In the genomic region with DNA sequence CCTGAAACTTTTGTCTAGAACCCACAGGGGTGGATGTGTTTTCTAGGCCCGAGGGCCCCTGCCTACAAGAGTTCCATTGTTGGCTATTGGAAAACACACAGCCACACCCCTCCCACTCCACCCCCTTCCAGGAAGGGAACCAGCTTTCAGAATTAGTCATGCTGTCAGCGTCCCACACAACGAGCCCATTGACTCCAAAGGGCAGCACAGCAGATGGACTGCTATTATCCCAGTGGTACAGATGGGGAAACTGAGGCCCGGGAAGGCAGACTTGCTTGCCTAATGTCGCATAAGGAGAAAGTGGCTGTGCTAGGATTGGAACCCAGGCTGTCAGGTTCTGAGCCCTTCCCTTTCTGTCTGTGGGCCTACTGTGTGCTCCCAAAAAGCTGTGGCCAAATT, we compare ENCODE assay signal across 10 cellular contexts. TPM values are rescaled to one million over a fixed set of nuclear protein-coding genes. Genes with fewer than 3 reads are reported as not detected.
A peak's percentile ranks its signal among the peaks of the same experiment; 100 is the strongest.
DNase-seq lines count a peak whose midpoint lies in the region; ATAC-seq, FAIRE-seq and TF ChIP-seq lines count a peak whose summit lies in the region.
"Had no signal": no experiment of that assay in that cellular context is flagged by ENCODE, and none has a peak within 500 bp of the region (broad histone marks: within the 10 kb centered on the region; RNA-seq: fewer than 3 reads in every experiment).

No MANE protein-coding gene starts in this region.

- no peaks in the 10 kb centered on the region for H3K79me2 ChIP-seq in keratinocyte (ENCODE audit: control insufficient read depth, insufficient read depth, low read length)
- H3K79me2 ChIP-seq in OCI-LY7 (ENCODE audit: insufficient read depth, low read depth, low read length) = no peaks in the 10 kb centered on the region

- CTCF ChIA-PET in OCI-LY7 (lab: Charles Lee; ENCODE audit: unreplicated experiment) = no interaction called here

- H3K36me3 ChIP-seq in bronchial epithelial cell (ENCODE audit: control insufficient read depth, insufficient read depth, low read length) (no peaks in the 10 kb centered on the region), keratinocyte (ENCODE audit: control insufficient read depth in 2 of 2, extremely low read depth in 1 of 2, insufficient read depth in 2 of 2, low read length in 2 of 2) (no peaks in the 10 kb centered on the region), suprapubic skin (no peaks in the 10 kb centered on the region), OCI-LY7 (ENCODE audit: insufficient read depth, low read length) (no peaks in the 10 kb centered on the region)

- H3K27ac ChIP-seq in keratinocyte (ENCODE audit: control insufficient read depth, insufficient read depth, low read length) = peak overlapping the region; percentile 80
- H3K27ac ChIP-seq in suprapubic skin = peak overlapping the region; percentile 79
- no peak overlapping the region for H3K27ac ChIP-seq in OCI-LY7 (ENCODE audit: low read depth, low read length, poor library complexity, severe bottlenecking)

- POLR2A ChIA-PET in OCI-LY7 (lab: Charles Lee) = no interaction called here

- H3K4me1 ChIP-seq in keratinocyte (ENCODE audit: control insufficient read depth, extremely low read depth, insufficient read depth, low read length) (peaks cover 36% of the 10 kb centered on the region), suprapubic skin (peaks cover 40% of the 10 kb centered on the region), OCI-LY7 (ENCODE audit: insufficient read depth, low read length, poor library complexity, severe bottlenecking) (no peaks in the 10 kb centered on the region)

- no peaks in the 10 kb centered on the region for H3K9me3 ChIP-seq in keratinocyte (ENCODE audit: control insufficient read depth, low read depth, low read length)
- no peaks in the 10 kb centered on the region for H3K9me3 ChIP-seq in suprapubic skin
- no peaks in the 10 kb centered on the region for H3K9me3 ChIP-seq in OCI-LY7 (ENCODE audit: low read length)

- H3K4me3 ChIP-seq in bronchial epithelial cell (ENCODE audit: low read depth, low read length) = no peak overlapping the region
- H3K4me3 ChIP-seq in keratinocyte (ENCODE audit: control insufficient read depth in 2 of 3, extremely low read depth in 1 of 3, insufficient read depth in 2 of 3, low read depth in 1 of 3, low read length in 3 of 3) = no peak overlapping the region
- H3K4me3 ChIP-seq in suprapubic skin = no peak overlapping the region
- no peak overlapping the region for H3K4me3 ChIP-seq in OCI-LY7 (ENCODE audit: low read depth, low read length, poor library complexity, severe bottlenecking)
- H3K4me3 ChIP-seq: GM23338 had no signal

- no peaks in the 10 kb centered on the region for H4K20me1 ChIP-seq in keratinocyte (ENCODE audit: control insufficient read depth, extremely low read depth, insufficient read depth, low read length)
- H4K20me1 ChIP-seq in OCI-LY7 (ENCODE audit: insufficient read depth, low read length) = no peaks in the 10 kb centered on the region

- H2AFZ ChIP-seq in keratinocyte (ENCODE audit: control insufficient read depth, low read length) (peak overlapping the region; percentile 66), OCI-LY7 (ENCODE audit: low read length) (no peak overlapping the region)
- H2AFZ ChIP-seq: GM23338 had no signal

- H3K9ac ChIP-seq in keratinocyte (ENCODE audit: control insufficient read depth, extremely low read depth, insufficient read depth, low read length) = peak overlapping the region; percentile 55

- 5% methylated on average over 3 of the region's 5 CpGs for WGBS in suprapubic skin

- TF ChIP-seq POLR2A in suprapubic skin (IDR thresholded peaks at IDR 0.05) = no peak

- H3K4me2 ChIP-seq in keratinocyte (ENCODE audit: control insufficient read depth, extremely low read depth, insufficient read depth, low read depth, low read length) (peak overlapping the region; percentile 49), OCI-LY7 (ENCODE audit: low read length) (no peak overlapping the region)
- H3K4me2 ChIP-seq: GM23338 had no signal

- H3K9me2 ChIP-seq in OCI-LY7 (ENCODE audit: insufficient read depth, low read length) = no peaks in the 10 kb centered on the region

- BruUV-seq in OCI-LY7 (replicated peaks; lab: Mats Ljungman, UMichigan) = no TSS peak

- intact Hi-C loops in OCI-LY7 (cut with micrococcal nuclease; ENCODE audit: unreplicated experiment) = no loop called here

- no peak for TF ChIP-seq CTCF in bronchial epithelial cell (IDR thresholded peaks at IDR 0.05; ENCODE audit: insufficient read depth, low read length, severe bottlenecking)
- TF ChIP-seq CTCF in keratinocyte (optimal IDR thresholded peaks at IDR 0.05 in 1 of 3, IDR thresholded peaks at IDR 0.05 in 1 of 3, conservative IDR thresholded peaks at IDR 0.05 in 1 of 3; ENCODE audit: extremely low read depth in 1 of 3, insufficient read depth in 2 of 3, low read length in 3 of 3) = no peak
- TF ChIP-seq CTCF in suprapubic skin (IDR thresholded peaks at IDR 0.05) = no peak
- TF ChIP-seq CTCF in OCI-LY7 (conservative IDR thresholded peaks at IDR 0.05; ENCODE audit: low read length) = no peak

- peak; percentile 34 to 46 for DNase-seq in activated CD4-positive, alpha-beta T cell treated with anti-CD3 and anti-CD28 coated beads, Interleukin-2, amount 50 U/mL, for 48 hours
- no peak for DNase-seq in activated CD4-positive, alpha-beta T cell treated with anti-CD3 and anti-CD28 coated beads, Interleukin-2, amount 50 U/mL, for 4 hours
- DNase-seq in bronchial epithelial cell (ENCODE audit: low read depth) (peak; percentile 82), keratinocyte (ENCODE audit: low read depth, low spot score) (peak; percentile 66), suprapubic skin (ENCODE audit: low spot score in 2 of 2) (no peak), OCI-LY7 (ENCODE audit: low spot score) (no peak)
- DNase-seq: NCI-H524 treated with DMSO at 0.1 percent for 48 hours had no signal

- no peak for TF ChIP-seq EP300 in suprapubic skin (IDR thresholded peaks at IDR 0.05)

- no peak for FAIRE-seq in bronchial epithelial cell (lab: Jason Lieb, UNC)
- peak; percentile 89 for FAIRE-seq in keratinocyte (lab: Jason Lieb, UNC)

- dilution Hi-C loops in keratinocyte (cut with MboI; ENCODE audit: extremely low pct_ligation_motif_present, low sequenced_read_pairs) = no loop called here

- H3K27me3 ChIP-seq in bronchial epithelial cell (ENCODE audit: control insufficient read depth, insufficient read depth, low read length) = no peaks in the 10 kb centered on the region
- no peaks in the 10 kb centered on the region for H3K27me3 ChIP-seq in keratinocyte (ENCODE audit: control insufficient read depth, extremely low read depth, insufficient read depth, low read length)
- H3K27me3 ChIP-seq in suprapubic skin = no peaks in the 10 kb centered on the region

- no peaks in the 10 kb centered on the region for H3K9me1 ChIP-seq in keratinocyte (ENCODE audit: control insufficient read depth, extremely low read depth, insufficient read depth, low read length)

- no peak for ATAC-seq in GM19397 (IDR thresholded peaks at IDR 0.05; ENCODE audit: unreplicated experiment)
- no peak for ATAC-seq in HG02571 (IDR thresholded peaks at IDR 0.05; ENCODE audit: unreplicated experiment)
- ATAC-seq: GM23338 had no signal

RNA-seq across cellular contexts. Expression of gene FXYD3, which starts 8.1 kb away (rescaled TPM):
- total RNA-seq in bronchial epithelial cell = 309 and 548 TPM in 2 replicates
- polyA plus RNA-seq in keratinocyte = 563 to 2,415 TPM (median 851 TPM) in 3 replicates
- 498 TPM for polyA plus RNA-seq in keratinocyte (2011; ENCODE audit: low read depth)
- polyA plus RNA-seq in keratinocyte (2011; cell fraction: cytosol; rRNA removed) = 945 and 1,085 TPM in 2 replicates
- polyA plus RNA-seq in keratinocyte (2011; cell fraction: nucleus; rRNA removed) = 621 and 766 TPM in 2 replicates
- polyA plus RNA-seq in keratinocyte (2012; ENCODE audit: low replicate concordance) = 829 and 2,475 TPM in 2 replicates
- 308 to 665 TPM (median 468 TPM) in 3 replicates for polyA minus RNA-seq in keratinocyte
- 614 TPM for polyA minus RNA-seq in keratinocyte (2011; cell fraction: cytosol; rRNA and poly(A)+ RNA removed)
- polyA minus RNA-seq in keratinocyte (2011; cell fraction: nucleus; rRNA and poly(A)+ RNA removed) = 205 and 217 TPM in 2 replicates
- total RNA-seq in suprapubic skin = 100 to 1,000 TPM; 383 to 765 (median 575) TPM
- total RNA-seq in OCI-LY7 (2014; rRNA removed; shearing (Covaris generic)) = 0.35 TPM in 1 of 2 replicates, not detected in the other
- 0.88 TPM in 1 of 2 replicates, not detected in the other for total RNA-seq in OCI-LY7 (2022)
- total RNA-seq: GM23338 had no signal

RNA-seq across cellular contexts. Expression of gene LGI4, which starts 27.3 kb away (rescaled TPM):
- total RNA-seq in bronchial epithelial cell = not detected in 2 replicates
- 0.01 to 0.14 TPM (median 0.10 TPM) in 3 replicates for polyA plus RNA-seq in keratinocyte
- 0.76 TPM for polyA plus RNA-seq in keratinocyte (2011; ENCODE audit: low read depth)
- 0.09 TPM in 1 of 2 replicates, not detected in the other for polyA plus RNA-seq in keratinocyte (2011; cell fraction: cytosol; rRNA removed)
- polyA plus RNA-seq in keratinocyte (2011; cell fraction: nucleus; rRNA removed) = 0.89 and 1.1 TPM in 2 replicates
- polyA plus RNA-seq in keratinocyte (2012; ENCODE audit: low replicate concordance) = 0.11 and 0.93 TPM in 2 replicates
- not detected in 3 replicates for polyA minus RNA-seq in keratinocyte
- polyA minus RNA-seq in keratinocyte (2011; cell fraction: cytosol; rRNA and poly(A)+ RNA removed) = not detected
- polyA minus RNA-seq in keratinocyte (2011; cell fraction: nucleus; rRNA and poly(A)+ RNA removed) = 0.31 TPM in 1 of 2 replicates, not detected in the other
- 10 to 100 TPM in 1 of 4 donors, 1 to 10 TPM in 3; 4.3 to 11.8 (median 7.8) TPM for total RNA-seq in suprapubic skin
- total RNA-seq in OCI-LY7 (2014; rRNA removed; shearing (Covaris generic)) = 0.28 and 1.1 TPM in 2 replicates
- 2.7 and 5.9 TPM in 2 replicates for total RNA-seq in OCI-LY7 (2022)

RNA-seq across cellular contexts. Expression of gene FXYD1, which starts 31.1 kb away (rescaled TPM):
- total RNA-seq in bronchial epithelial cell (not detected in 2 replicates), suprapubic skin (10 to 100 TPM in 1 of 4 donors, 1 to 10 TPM in 3; 2.0 to 10.9 (median 6.7) TPM), OCI-LY7 (2022) (5.5 and 11.5 TPM in 2 replicates)
- 0.14 to 0.23 TPM (median 0.19 TPM) in 3 replicates for polyA plus RNA-seq in keratinocyte
- polyA plus RNA-seq in keratinocyte (2011; ENCODE audit: low read depth) = not detected
- not detected in 2 replicates for polyA plus RNA-seq in keratinocyte (2011; cell fraction: cytosol; rRNA removed)
- polyA plus RNA-seq in keratinocyte (2011; cell fraction: nucleus; rRNA removed) = not detected in 2 replicates
- polyA plus RNA-seq in keratinocyte (2012; ENCODE audit: low replicate concordance) = 0.32 and 2.6 TPM in 2 replicates
- polyA minus RNA-seq in keratinocyte = not detected in 3 replicates
- not detected for polyA minus RNA-seq in keratinocyte (2011; cell fraction: cytosol; rRNA and poly(A)+ RNA removed)
- not detected in 2 replicates for polyA minus RNA-seq in keratinocyte (2011; cell fraction: nucleus; rRNA and poly(A)+ RNA removed)
- total RNA-seq in OCI-LY7 (2014; rRNA removed; shearing (Covaris generic)) = 0.57 and 1.8 TPM in 2 replicates

RNA-seq across cellular contexts. Expression of gene FXYD7, which starts 35.5 kb away (rescaled TPM):
- total RNA-seq in bronchial epithelial cell (not detected in 2 replicates), suprapubic skin (1 to 10 TPM in 1 of 4 donors, not detected in 3; 2.2 TPM), OCI-LY7 (2022) (6.1 and 6.3 TPM in 2 replicates)
- polyA plus RNA-seq in keratinocyte = 0.36 TPM in 1 of 3 replicates, not detected in the others
- not detected for polyA plus RNA-seq in keratinocyte (2011; ENCODE audit: low read depth)
- polyA plus RNA-seq in keratinocyte (2011; cell fraction: cytosol; rRNA removed) = not detected in 2 replicates
- not detected in 2 replicates for polyA plus RNA-seq in keratinocyte (2011; cell fraction: nucleus; rRNA removed)
- 0.24 TPM in 1 of 2 replicates, not detected in the other for polyA plus RNA-seq in keratinocyte (2012; ENCODE audit: low replicate concordance)
- polyA minus RNA-seq in keratinocyte = not detected in 3 replicates
- polyA minus RNA-seq in keratinocyte (2011; cell fraction: cytosol; rRNA and poly(A)+ RNA removed) = not detected
- not detected in 2 replicates for polyA minus RNA-seq in keratinocyte (2011; cell fraction: nucleus; rRNA and poly(A)+ RNA removed)
- total RNA-seq in OCI-LY7 (2014; rRNA removed; shearing (Covaris generic)) = 0.50 and 1.2 TPM in 2 replicates

RNA-seq across cellular contexts. Expression of gene FXYD5, which starts 47.0 kb away (rescaled TPM):
- 11.3 and 12.4 TPM in 2 replicates for total RNA-seq in bronchial epithelial cell
- polyA plus RNA-seq in keratinocyte = 82.5 to 457 TPM (median 122 TPM) in 3 replicates
- polyA plus RNA-seq in keratinocyte (2011; ENCODE audit: low read depth) = 159 TPM
- polyA plus RNA-seq in keratinocyte (2011; cell fraction: cytosol; rRNA removed) = 216 and 272 TPM in 2 replicates
- 163 TPM in 2 replicates for polyA plus RNA-seq in keratinocyte (2011; cell fraction: nucleus; rRNA removed)
- polyA plus RNA-seq in keratinocyte (2012; ENCODE audit: low replicate concordance) = 191 and 430 TPM in 2 replicates
- 206 to 558 TPM (median 224 TPM) in 3 replicates for polyA minus RNA-seq in keratinocyte
- 226 TPM for polyA minus RNA-seq in keratinocyte (2011; cell fraction: cytosol; rRNA and poly(A)+ RNA removed)
- polyA minus RNA-seq in keratinocyte (2011; cell fraction: nucleus; rRNA and poly(A)+ RNA removed) = 66.2 and 71.1 TPM in 2 replicates
- 10 to 100 TPM; 29.8 to 64.8 (median 37.7) TPM for total RNA-seq in suprapubic skin
- 76.8 and 82.1 TPM in 2 replicates for total RNA-seq in OCI-LY7 (2014; rRNA removed; shearing (Covaris generic))
- total RNA-seq in OCI-LY7 (2022) = 147 and 155 TPM in 2 replicates

Comparison
In these comparisons a context has a peak if more than half of its experiments do, and no peak if none do; other contexts are left out.
1. DNase-seq: peak in activated CD4-positive, alpha-beta T cell treated with anti-CD3 and anti-CD28 coated beads, Interleukin-2, amount 50 U/mL, for 48 hours (2 of 2), bronchial epithelial cell (single experiment) and keratinocyte (single experiment); none in activated CD4-positive, alpha-beta T cell treated with anti-CD3 and anti-CD28 coated beads, Interleukin-2, amount 50 U/mL, for 4 hours (0 of 2), suprapubic skin (0 of 2) and OCI-LY7 (single experiment).
2. RNA of gene FXYD3, which starts 8.1 kb away (total RNA-seq): 383 to 765 TPM in suprapubic skin and 309 to 548 TPM in bronchial epithelial cell; 0.35 to 0.88 TPM in OCI-LY7; every median in the first group is over 100 times any median in the second.